ENCODE assay signal across 8 cellular contexts in the genomic region with DNA sequence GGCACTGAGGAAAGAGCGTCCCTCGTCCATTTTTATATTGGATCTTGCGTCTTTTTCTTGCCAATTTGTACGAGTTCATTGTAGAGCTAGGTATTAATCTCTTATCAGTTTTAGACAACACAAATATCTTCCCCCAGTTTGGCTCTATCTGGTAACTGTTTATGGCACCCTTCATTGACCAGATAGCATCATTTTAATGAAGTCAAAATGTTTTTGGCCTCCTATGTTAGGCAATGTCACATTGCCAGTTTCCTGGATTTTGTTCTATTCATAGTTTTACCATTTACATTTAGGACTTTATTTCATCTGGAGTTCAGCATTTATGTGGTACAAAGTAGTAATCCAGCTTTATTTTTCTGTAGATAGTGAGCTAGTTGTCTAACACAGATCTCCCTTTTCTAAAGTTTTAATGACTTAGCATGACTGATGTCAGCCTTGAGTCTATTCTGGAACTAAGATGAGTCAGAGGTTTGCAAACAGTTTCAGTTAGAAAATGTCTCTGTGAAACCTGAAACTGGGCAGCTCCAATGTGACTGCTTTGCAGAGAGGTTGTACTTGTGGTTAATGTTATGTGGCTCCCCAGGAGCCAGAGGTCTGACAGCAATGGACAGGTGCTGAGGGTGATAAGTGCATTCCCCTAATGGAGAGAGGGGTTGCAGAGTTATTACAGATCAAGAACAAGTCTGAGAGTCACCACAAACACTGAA. TPM values are rescaled to one million over a fixed set of nuclear protein-coding genes. Genes with fewer than 3 reads are reported as not detected.
DNase-seq lines count a peak whose midpoint lies in the region; ATAC-seq and TF ChIP-seq lines count a peak whose summit lies in the region.

No MANE protein-coding gene starts in this region.

- H3K4me1 ChIP-seq in HCT116 (ENCODE audit: control insufficient read depth in 1 of 2, insufficient read depth in 2 of 2, low read length in 2 of 2) (peaks cover 19 to 37% of the 10 kb centered on the region in 2 experiments), aorta (ENCODE audit: control insufficient read depth in 1 of 2, insufficient read depth in 2 of 2, low read length in 2 of 2) (peaks cover 2 to 5% of the 10 kb centered on the region in 2 donors)

- RAD21 ChIA-PET in HCT116 (lab: Charles Lee; ENCODE audit: low non-redundant PET in 1 of 2, low total read pairs in 2 of 2, uncharacterized antibody in 2 of 2, unreplicated experiment in 2 of 2), result interaction anchor here in 1 of 2 experiments (1.1 kb wide), 1 partner anchor 77 kb away, joined by 3 read pairs; no protein-coding TSS in a partner anchor

- peak overlapping the region; percentile 35 for H3K9ac ChIP-seq in HCT116 (ENCODE audit: low read length)

- H3K9me3 ChIP-seq in HCT116 (ENCODE audit: control insufficient read depth in 1 of 2, insufficient read depth in 1 of 2, low read depth in 1 of 2, low read length in 2 of 2), result peaks cover 0 to 13% of the 10 kb centered on the region in 2 experiments; a peak in 2 of 4 replicates
- H3K9me3 ChIP-seq in aorta (ENCODE audit: control insufficient read depth, low read length), result no peaks in the 10 kb centered on the region

- H3K4me1 Mint-ChIP-seq in activated naive CD4-positive, alpha-beta T cell treated with anti-CD3 and anti-CD28 coated beads for 36 hours (ENCODE audit: low read depth), result peaks cover 23% of the 10 kb centered on the region
- peaks cover 57% of the 10 kb centered on the region for H3K4me1 Mint-ChIP-seq in activated CD8-positive, alpha-beta T cell treated with anti-CD3 and anti-CD28 coated beads, Interleukin-2, amount 10 ng/mL, durations not matched to agents 7 days and 5 days (ENCODE audit: low read depth)

- H3K79me2 ChIP-seq in HCT116 (ENCODE audit: insufficient read depth, low read length), result peaks cover 15% of the 10 kb centered on the region; the same call in 1 of the 2 replicates

- H3K27ac Mint-ChIP-seq in activated naive CD4-positive, alpha-beta T cell treated with anti-CD3 and anti-CD28 coated beads for 36 hours, result no peak overlapping the region
- H3K27ac Mint-ChIP-seq in activated CD8-positive, alpha-beta T cell treated with anti-CD3 and anti-CD28 coated beads, Interleukin-2, amount 10 ng/mL, durations not matched to agents 7 days and 5 days, result peak overlapping the region; percentile 30

- POLR2A ChIA-PET in HCT116 (lab: Charles Lee), result no interaction called here
- POLR2A ChIA-PET in activated CD8-positive, alpha-beta T cell treated with anti-CD3 and anti-CD28 coated beads, Interleukin-2, amount 10 ng/mL, durations not matched to agents 7 days and 5 days (lab: Charles Lee), result no interaction called here

- H3K36me3 ChIP-seq in HCT116 (ENCODE audit: control insufficient read depth in 1 of 2, insufficient read depth in 2 of 2, low read length in 2 of 2), result no peaks in the 10 kb centered on the region
- H3K36me3 ChIP-seq in aorta (ENCODE audit: control insufficient read depth in 1 of 2, insufficient read depth in 2 of 2, low read length in 1 of 2), result no peaks in the 10 kb centered on the region

- 0 out of 4 replicates have a peak overlapping the region, but pooled peaks of 1 of the 2 experiments have one; percentile 0 for H3K4me3 ChIP-seq in HCT116 (replicated peaks in 1 of 2; ENCODE audit: low read depth in 1 of 2, low read length in 2 of 2)
- H3K4me3 ChIP-seq in aorta (ENCODE audit: low read length in 2 of 2), result no peak overlapping the region

- no peak overlapping the region for H2AFZ ChIP-seq in HCT116 (ENCODE audit: low read depth, low read length, poor library complexity, severe bottlenecking)

- no peak overlapping the region for H3K4me3 Mint-ChIP-seq in activated naive CD4-positive, alpha-beta T cell treated with anti-CD3 and anti-CD28 coated beads for 36 hours
- H3K4me3 Mint-ChIP-seq in activated CD8-positive, alpha-beta T cell treated with anti-CD3 and anti-CD28 coated beads, Interleukin-2, amount 10 ng/mL, durations not matched to agents 7 days and 5 days, result no peak overlapping the region

- intact Hi-C loops in activated naive CD4-positive, alpha-beta T cell treated with anti-CD3 and anti-CD28 coated beads for 36 hours (cut with micrococcal nuclease), result loop anchor here (1.0 to 10.0 kb wide), 8 partner anchors 50 to 727 kb away; a partner anchor contains a TSS
- intact Hi-C loops in HCT116 (cut with micrococcal nuclease) (loop anchor here (2.0 kb wide), 1 partner anchor 64 kb away; no protein-coding TSS in a partner anchor), aorta (cut with DNase I) (loop anchor here in 1 of 2 donors (10.0 kb wide), 1 partner anchor 116 kb away; no protein-coding TSS in a partner anchor)

- 87 to 88% methylated on average over 4 of the region's 4 CpGs for WGBS in aorta, 2 donors

- no peak for TF ChIP-seq CTCF in HCT116 (IDR thresholded peaks at IDR 0.05 in 2 of 3, conservative IDR thresholded peaks at IDR 0.05 in 1 of 3; ENCODE audit: borderline replicate concordance in 1 of 3, insufficient read depth in 1 of 3, low read depth in 2 of 3, low read length in 2 of 3)
- TF ChIP-seq CTCF in omental fat pad (IDR thresholded peaks at IDR 0.05), result no peak

- H4K20me1 ChIP-seq in HCT116 (ENCODE audit: insufficient read depth), result no peaks in the 10 kb centered on the region

- ATAC-seq in HCT116, result peak; percentile 64
- peak; percentile 45 for ATAC-seq in activated CD8-positive, alpha-beta T cell treated with anti-CD3 and anti-CD28 coated beads, Interleukin-2, amount 10 ng/mL, durations not matched to agents 7 days and 5 days
- ATAC-seq in aorta (ENCODE audit: low FRiP score), result peak; percentile 37
- ATAC-seq in omental fat pad (ENCODE audit: low FRiP score), result no peak

- TF ChIP-seq RAD21 in HCT116 (IDR thresholded peaks at IDR 0.05; ENCODE audit: low read depth), result no peak

- peaks cover 4% of the 10 kb centered on the region for H3K27me3 Mint-ChIP-seq in activated naive CD4-positive, alpha-beta T cell treated with anti-CD3 and anti-CD28 coated beads for 36 hours (ENCODE audit: low read depth)
- peaks cover 11% of the 10 kb centered on the region for H3K27me3 Mint-ChIP-seq in activated CD8-positive, alpha-beta T cell treated with anti-CD3 and anti-CD28 coated beads, Interleukin-2, amount 10 ng/mL, durations not matched to agents 7 days and 5 days (ENCODE audit: low read depth)

- CTCF ChIA-PET in activated naive CD4-positive, alpha-beta T cell treated with anti-CD3 and anti-CD28 coated beads for 36 hours (lab: Charles Lee), result interaction anchor here (1.1 to 1.3 kb wide), 2 partner anchors 74 to 77 kb away, joined by 3 to 4 read pairs; no protein-coding TSS in a partner anchor
- CTCF ChIA-PET in HCT116 (lab: Charles Lee), result interaction anchor here (0.6 kb wide), 1 partner anchor 121 kb away, joined by 3 read pairs; no protein-coding TSS in a partner anchor
- CTCF ChIA-PET in activated CD8-positive, alpha-beta T cell treated with anti-CD3 and anti-CD28 coated beads, Interleukin-2, amount 10 ng/mL, durations not matched to agents 7 days and 5 days (lab: Charles Lee), result interaction anchor here (0.9 to 2.2 kb wide), 6 partner anchors 17 to 122 kb away, joined by 3 to 8 read pairs (median 4); no protein-coding TSS in a partner anchor

- DNase-seq in activated naive CD4-positive, alpha-beta T cell treated with anti-CD3 and anti-CD28 coated beads for 36 hours, result peak; percentile 60
- no peak for DNase-seq in activated naive CD4-positive, alpha-beta T cell treated with anti-CD3 and anti-CD28 coated beads, Interleukin-2, amount 50 U/mL, for 16 hours
- DNase-seq in HCT116 (ENCODE audit: low read depth, low spot score), result peak; percentile 83
- peak; percentile 99 for DNase-seq in LHCN-M2 (ENCODE audit: low read depth)
- DNase-seq in activated CD8-positive, alpha-beta T cell treated with anti-CD3 and anti-CD28 coated beads, Interleukin-2, amount 10 ng/mL, durations not matched to agents 7 days and 5 days, result peak; percentile 58
- peak; percentile 23 for DNase-seq in iPS-NIHi11 (ENCODE audit: low spot score)
- no peak for DNase-seq in aorta
- DNase-seq in omental fat pad (ENCODE audit: low spot score), result no peak

- H3K27me3 ChIP-seq in HCT116 (ENCODE audit: insufficient read depth, low read length) (no peaks in the 10 kb centered on the region), aorta (ENCODE audit: control insufficient read depth in 1 of 2, insufficient read depth in 2 of 2, low read length in 1 of 2) (no peaks in the 10 kb centered on the region)

- H3K36me3 Mint-ChIP-seq in activated naive CD4-positive, alpha-beta T cell treated with anti-CD3 and anti-CD28 coated beads for 36 hours (ENCODE audit: low read depth), result peaks cover 4% of the 10 kb centered on the region
- peaks cover 9% of the 10 kb centered on the region for H3K36me3 Mint-ChIP-seq in activated CD8-positive, alpha-beta T cell treated with anti-CD3 and anti-CD28 coated beads, Interleukin-2, amount 10 ng/mL, durations not matched to agents 7 days and 5 days (ENCODE audit: low read depth)

- peaks cover 15% of the 10 kb centered on the region for H3K9me3 Mint-ChIP-seq in activated naive CD4-positive, alpha-beta T cell treated with anti-CD3 and anti-CD28 coated beads for 36 hours
- H3K9me3 Mint-ChIP-seq in activated CD8-positive, alpha-beta T cell treated with anti-CD3 and anti-CD28 coated beads, Interleukin-2, amount 10 ng/mL, durations not matched to agents 7 days and 5 days (ENCODE audit: insufficient read depth), result peaks cover 13% of the 10 kb centered on the region

- TF ChIP-seq POLR2A in HCT116 (IDR thresholded peaks at IDR 0.05; ENCODE audit: borderline replicate concordance, extremely low read depth, insufficient read depth, insufficient read length), result no peak

- H3K27ac ChIP-seq in HCT116 (ENCODE audit: low read depth, low read length), result peak overlapping the region; percentile 62; the same call in 1 of the 2 replicates
- H3K27ac ChIP-seq in aorta (ENCODE audit: low read depth in 1 of 2, low read length in 2 of 2), result peak overlapping the region in 1 of 2 donors; percentile 71

- BruUV-seq in HCT116 (replicated peaks; lab: Mats Ljungman, UMichigan), result no TSS peak

- H3K4me2 ChIP-seq in HCT116 (ENCODE audit: low read length), result peak overlapping the region; percentile 60

- H3K9me2 ChIP-seq in HCT116 (ENCODE audit: insufficient read depth), result no peaks in the 10 kb centered on the region

RNA-seq across cellular contexts. Expression of a gene that starts 5.3 kb away (rescaled TPM):
- not detected for total RNA-seq in activated naive CD4-positive, alpha-beta T cell treated with anti-CD3 and anti-CD28 coated beads for 36 hours
- total RNA-seq in HCT116 (2021; ENCODE audit: unreplicated experiment) (5.6 TPM), LHCN-M2 (2014; rRNA removed) (13.3 and 13.9 TPM in 2 replicates), aorta (10 to 100 TPM; 11.6 to 16.8 TPM), omental fat pad (10 to 100 TPM; 12.8 to 49.3 (median 24.9) TPM)
- polyA plus RNA-seq in HCT116 (2012), result 11.9 and 12.5 TPM in 2 replicates
- polyA plus RNA-seq in LHCN-M2 (2012), result 10.0 TPM
- 1 to 10 TPM; 1.5 to 1.6 TPM for total RNA-seq in activated CD8-positive, alpha-beta T cell treated with anti-CD3 and anti-CD28 coated beads, Interleukin-2, amount 10 ng/mL, durations not matched to agents 7 days and 5 days
- polyA plus RNA-seq in aorta, result 10 to 100 TPM in 1 of 2 donors, 1 to 10 TPM in 1; 7.4 to 11.9 TPM

RNA-seq across cellular contexts. Expression of a gene that starts 49.7 kb away (rescaled TPM):
- total RNA-seq in activated naive CD4-positive, alpha-beta T cell treated with anti-CD3 and anti-CD28 coated beads for 36 hours, result not detected
- 0.91 TPM for total RNA-seq in HCT116 (2021; ENCODE audit: unreplicated experiment)
- 0.54 and 0.65 TPM in 2 replicates for polyA plus RNA-seq in HCT116 (2012)
- 0.11 and 0.19 TPM in 2 replicates for total RNA-seq in LHCN-M2 (2014; rRNA removed)
- polyA plus RNA-seq in LHCN-M2 (2012), result 0.17 TPM
- total RNA-seq in activated CD8-positive, alpha-beta T cell treated with anti-CD3 and anti-CD28 coated beads, Interleukin-2, amount 10 ng/mL, durations not matched to agents 7 days and 5 days, result not detected
- total RNA-seq in aorta, result 1 to 10 TPM; 1.8 to 2.4 TPM
- 1 to 10 TPM; 1.2 to 1.9 TPM for polyA plus RNA-seq in aorta
- 1 to 10 TPM; 1.7 to 7.8 (median 3.1) TPM for total RNA-seq in omental fat pad

Comparison
In these comparisons a context has a peak if more than half of its experiments do, and no peak if none do; other contexts are left out.
1. DNase-seq: peak in activated naive CD4-positive, alpha-beta T cell treated with anti-CD3 and anti-CD28 coated beads for 36 hours (single experiment), HCT116 (single experiment), LHCN-M2 (single experiment), activated CD8-positive, alpha-beta T cell treated with anti-CD3 and anti-CD28 coated beads, Interleukin-2, amount 10 ng/mL, durations not matched to agents 7 days and 5 days (single experiment) and iPS-NIHi11 (single experiment); none in activated naive CD4-positive, alpha-beta T cell treated with anti-CD3 and anti-CD28 coated beads, Interleukin-2, amount 50 U/mL, for 16 hours (single experiment), aorta (0 of 2) and omental fat pad (single experiment).